Comparison of ENCODE assay signal across 20 cellular contexts in the genomic region with DNA sequence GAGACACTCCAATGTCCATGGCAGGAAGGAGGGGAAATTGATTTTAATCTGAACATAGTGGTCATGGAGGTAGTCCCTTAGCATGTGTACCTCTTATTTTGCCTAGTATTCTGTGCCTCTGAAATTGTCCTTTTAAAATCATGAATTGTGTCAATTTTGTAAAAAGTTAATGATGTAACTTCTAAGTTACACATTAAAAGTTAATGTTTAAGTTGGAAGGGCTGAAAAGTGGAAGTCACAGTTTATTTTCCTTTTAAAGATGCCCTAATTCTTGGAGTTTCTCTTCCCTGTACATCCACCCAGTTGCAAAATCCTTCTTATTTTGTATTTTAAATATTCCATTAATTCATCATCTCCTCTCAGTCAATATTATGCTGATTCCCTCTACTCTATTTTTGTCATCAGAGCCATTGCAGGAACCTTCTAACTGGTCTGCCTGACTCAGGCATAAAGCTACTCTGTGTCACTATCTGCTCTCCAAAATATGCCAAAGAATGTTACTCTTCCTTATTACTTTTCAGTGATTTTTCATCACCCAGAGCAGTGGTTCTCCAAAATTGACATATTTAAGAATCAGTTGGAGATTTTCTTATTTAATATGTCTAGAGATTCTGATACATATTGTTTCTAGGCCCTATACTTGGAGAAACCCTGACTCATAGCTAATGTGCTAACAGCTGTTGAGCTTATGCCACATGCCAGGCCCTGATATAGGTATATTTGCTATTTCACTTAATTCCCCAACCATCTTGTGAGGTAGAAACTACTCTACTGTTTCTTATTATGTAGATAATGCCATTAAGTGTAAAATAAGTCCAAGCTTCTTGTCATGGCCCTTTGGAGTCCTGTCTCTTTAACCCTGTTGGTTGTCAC. TPM values are rescaled to one million over a fixed set of nuclear protein-coding genes. Genes with fewer than 3 reads are reported as not detected.
DNase-seq lines count a peak whose midpoint lies in the region; ATAC-seq, FAIRE-seq and TF ChIP-seq lines count a peak whose summit lies in the region.
"Had no signal": no experiment of that assay in that cellular context is flagged by ENCODE, and none has a peak within 500 bp of the region (broad histone marks: within the 10 kb centered on the region; RNA-seq: fewer than 3 reads in every experiment).

No MANE protein-coding gene starts in this region.

- H3K4me3 ChIP-seq in kidney (ENCODE audit: low read length in 2 of 2) (no peak overlapping the region), ovary (no peak overlapping the region), vagina (no peak overlapping the region)
- H3K4me3 ChIP-seq: lung, PC-9 had no signal

- FAIRE-seq in kidney (lab: Jason Lieb, UNC): peak; percentile 70

- peaks cover 0 to 17% of the 10 kb centered on the region in 2 donors for H3K4me1 ChIP-seq in kidney (ENCODE audit: control insufficient read depth in 1 of 2, insufficient read depth in 1 of 2, low read depth in 1 of 2, low read length in 2 of 2)
- H3K4me1 ChIP-seq in ovary (ENCODE audit: insufficient read depth): no peaks in the 10 kb centered on the region
- H3K4me1 ChIP-seq in vagina: peaks cover 8% of the 10 kb centered on the region

- H3K36me3 ChIP-seq in kidney (ENCODE audit: control insufficient read depth in 1 of 2, insufficient read depth in 2 of 2, low read length in 2 of 2) (no peaks in the 10 kb centered on the region), ovary (no peaks in the 10 kb centered on the region), vagina (no peaks in the 10 kb centered on the region)

- intact Hi-C loops in kidney (cut with DNase I): no loop called here
- intact Hi-C loops in ovary (cut with DNase I): no loop called here
- intact Hi-C loops in vagina (cut with DNase I): no loop called here

- no peaks in the 10 kb centered on the region for H3K27me3 ChIP-seq in ovary
- H3K27me3 ChIP-seq in vagina: no peaks in the 10 kb centered on the region
- H3K27me3 ChIP-seq: foreskin keratinocyte had no signal

- in situ Hi-C loops in Caki2 (cut with HindIII; ENCODE audit: low pct_unique_long_range_greater_than_20kb, low sequenced_read_pairs): no loop called here

- ATAC-seq in GM19438 (IDR thresholded peaks at IDR 0.05; ENCODE audit: low read depth, unreplicated experiment) (peak; percentile 50), HG03159 (IDR thresholded peaks at IDR 0.05; ENCODE audit: unreplicated experiment) (peak; percentile 57)
- ATAC-seq: activated CD8-positive, alpha-beta memory T cell treated with anti-CD3 and anti-CD28 coated beads, Interleukin-2, amount 10 ng/mL, durations not matched to agents 7 days and 5 days; foreskin keratinocyte; natural killer cell had no signal

- DNase-seq in Caki2 (ENCODE audit: low read depth) (peak; percentile 46), kidney (no peak), ovary (no peak), NCI-H526 (lab: John Stamatoyannopoulos, UW) (no peak), activated gamma-delta T cell treated with Interleukin-2 at 50 U/mL for 16 hours (no peak), vagina (ENCODE audit: extremely low spot score in 2 of 2) (no peak)
- DNase-seq: activated CD4-positive, CD25-positive, alpha-beta regulatory T cell treated with anti-CD3 and anti-CD28 coated beads, Interleukin-2, amount 50 U/mL, for 72 hours; activated CD8-positive, alpha-beta memory T cell treated with anti-CD3 and anti-CD28 coated beads, Interleukin-2, amount 10 ng/mL, durations not matched to agents 7 days and 5 days; activated effector memory CD4-positive, alpha-beta T cell treated with Interleukin-2 at 50 U/mL for 16 hours; anterior cingulate cortex; foreskin keratinocyte; natural killer cell; NCI-H1930; NCI-H510A treated with DMSO at 0.1 percent for 48 hours; PC-9; T-helper 9 cell had no signal

- H3K9me3 ChIP-seq in kidney (ENCODE audit: control insufficient read depth in 1 of 2, low read length in 2 of 2) (no peaks in the 10 kb centered on the region), ovary (no peaks in the 10 kb centered on the region), vagina (no peaks in the 10 kb centered on the region)

- H3K27ac ChIP-seq in kidney (ENCODE audit: low read depth in 2 of 2, low read length in 2 of 2) (peak overlapping the region in 1 of 2 donors; percentile 17), ovary (no peak overlapping the region), vagina (no peak overlapping the region)
- H3K27ac ChIP-seq: foreskin keratinocyte, PC-9 had no signal

- TF ChIP-seq POLR2A in ovary (IDR thresholded peaks at IDR 0.05) (no peak), vagina (IDR thresholded peaks at IDR 0.05) (no peak)

- no peak for TF ChIP-seq EP300 in ovary (IDR thresholded peaks at IDR 0.05)

- no peak for TF ChIP-seq CTCF in kidney (IDR thresholded peaks at IDR 0.05; ENCODE audit: borderline replicate concordance, extremely low read depth, insufficient read depth)
- no peak for TF ChIP-seq CTCF in ovary (IDR thresholded peaks at IDR 0.05)
- TF ChIP-seq CTCF in vagina (IDR thresholded peaks at IDR 0.05): no peak

- H3K9ac ChIP-seq in kidney (ENCODE audit: low read length in 2 of 2): no peak overlapping the region

RNA-seq across cellular contexts. Expression of gene HOOK1, which starts 5.1 kb away (rescaled TPM):
- total RNA-seq in Caki2 (2014; rRNA removed; shearing (Covaris generic); ENCODE audit: low replicate concordance): 5.0 and 5.5 TPM in 2 replicates
- total RNA-seq in kidney: 55.4 TPM
- polyA plus RNA-seq in kidney (ENCODE audit: insufficient read depth, low read depth, low replicate concordance): 9.4 TPM
- 1 to 10 TPM in 6 of 7 donors, under 1 TPM in 1; 0.15 to 9.9 (median 2.5) TPM for total RNA-seq in ovary
- polyA plus RNA-seq in ovary: under 1 TPM; 0.21 to 0.35 TPM
- total RNA-seq in vagina: 24.6 TPM
- polyA plus RNA-seq: AG04450 had no signal
